Comparison of ENCODE assay signal across 9 cellular contexts in genomic region chr1:27342778-27343638, GRCh38. TPM values are rescaled to one million over a fixed set of nuclear protein-coding genes. Genes with fewer than 3 reads are reported as not detected.
DNase-seq lines count a peak whose midpoint lies in the region; ATAC-seq, FAIRE-seq and TF ChIP-seq lines count a peak whose summit lies in the region.
"Had no signal": no experiment of that assay in that cellular context is flagged by ENCODE, and none has a peak within 500 bp of the region (broad histone marks: within the 10 kb centered on the region; RNA-seq: fewer than 3 reads in every experiment).

No MANE protein-coding gene starts in this region.

- H3K9me3 ChIP-seq in OCI-LY3 (ENCODE audit: insufficient read depth, low read length) (no peaks in the 10 kb centered on the region), hepatocyte (ENCODE audit: low read depth) (no peaks in the 10 kb centered on the region)

- H3K36me3 ChIP-seq in GM23338 (ENCODE audit: insufficient read depth) (no peaks in the 10 kb centered on the region), OCI-LY3 (replicated peaks; ENCODE audit: low read depth, low read length) (no peaks in the 10 kb centered on the region), hepatocyte (replicated peaks; ENCODE audit: insufficient read depth, low read depth) (no peaks in the 10 kb centered on the region)

- H3K4me1 Mint-ChIP-seq in GM23338, result peaks cover 36% of the 10 kb centered on the region
- peaks cover 73% of the 10 kb centered on the region for H3K4me1 Mint-ChIP-seq in activated T-cell treated with anti-CD3 and anti-CD28 coated beads, Interleukin-2, amount 50 U/mL, for 4 hours (ENCODE audit: low read depth)

- peaks cover 9% of the 10 kb centered on the region for H3K36me3 Mint-ChIP-seq in GM23338 (ENCODE audit: low read depth)
- H3K36me3 Mint-ChIP-seq in activated T-cell treated with anti-CD3 and anti-CD28 coated beads, Interleukin-2, amount 50 U/mL, for 4 hours (ENCODE audit: insufficient read depth), result peaks cover 8% of the 10 kb centered on the region

- TF ChIP-seq CTCF in C4-2B (conservative IDR thresholded peaks at IDR 0.05), result no peak
- TF ChIP-seq CTCF in GM23338 (conservative IDR thresholded peaks at IDR 0.05; ENCODE audit: low read depth in 2 of 2), result no peak
- TF ChIP-seq CTCF in OCI-LY3 (IDR thresholded peaks at IDR 0.05; ENCODE audit: low read depth, low read length), result no peak
- no peak for TF ChIP-seq CTCF in hepatocyte (IDR thresholded peaks at IDR 0.05; ENCODE audit: poor library complexity)

- H3K27ac ChIP-seq in C4-2B, result peak overlapping the region; percentile 70
- no peak overlapping the region for H3K27ac ChIP-seq in GM23338 (ENCODE audit: low read depth)
- no peak overlapping the region for H3K27ac ChIP-seq in OCI-LY3 (ENCODE audit: low read length)
- H3K27ac ChIP-seq in hepatocyte, result peak overlapping the region; percentile 72

- no peak for DNase-seq in GM23338 (ENCODE audit: low spot score)
- peak; percentile 75 for DNase-seq in activated T-cell treated with anti-CD3 and anti-CD28 coated beads, Interleukin-2, amount 50 U/mL, for 4 hours
- DNase-seq in hepatocyte (ENCODE audit: low spot score), result peak; percentile 69
- DNase-seq in stimulated activated CD8-positive, alpha-beta memory T cell treated with anti-CD3 and anti-CD28 coated beads, Interleukin-15, amount 100 ng/mL, for 4 hours (ENCODE audit: low read depth in 2 of 2), result peak; percentile 64 to 78
- DNase-seq in RCC 7860 (ENCODE audit: low spot score), result no peak
- no peak for DNase-seq in midbrain (lab: John Stamatoyannopoulos, UW)

- 65% methylated on average over 30 of the region's 31 CpGs for WGBS in hepatocyte (ENCODE audit: low lambda C conversion rate, missing lambda C conversion rate)

- FAIRE-seq in RCC 7860 (lab: Jason Lieb, UNC), result no peak

- H3K9me3 Mint-ChIP-seq in GM23338, result no peaks in the 10 kb centered on the region; the same call in 2 of the 3 replicates
- no peaks in the 10 kb centered on the region for H3K9me3 Mint-ChIP-seq in activated T-cell treated with anti-CD3 and anti-CD28 coated beads, Interleukin-2, amount 50 U/mL, for 4 hours

- H3K9ac ChIP-seq in OCI-LY3 (ENCODE audit: low read length), result 0 out of 2 replicates have a peak overlapping the region, but pooled peaks have one; percentile 8

- ATAC-seq in GM23338, result peak; percentile 41
- peak; percentile 49 to 53 for ATAC-seq in activated T-cell treated with anti-CD3 and anti-CD28 coated beads, Interleukin-2, amount 50 U/mL, for 4 hours

- H4K20me1 ChIP-seq in GM23338 (replicated peaks; ENCODE audit: insufficient read depth) (no peaks in the 10 kb centered on the region), OCI-LY3 (ENCODE audit: insufficient read depth, low read length) (no peaks in the 10 kb centered on the region), hepatocyte (ENCODE audit: insufficient read depth, poor library complexity, severe bottlenecking) (no peaks in the 10 kb centered on the region)

- H3K4me3 Mint-ChIP-seq in GM23338, result peak overlapping the region; percentile 76
- peak overlapping the region; percentile 81 for H3K4me3 Mint-ChIP-seq in activated T-cell treated with anti-CD3 and anti-CD28 coated beads, Interleukin-2, amount 50 U/mL, for 4 hours

- H2AFZ ChIP-seq in GM23338 (no peak overlapping the region), OCI-LY3 (ENCODE audit: low read depth, low read length) (no peak overlapping the region), hepatocyte (peak overlapping the region; percentile 40)

- H3K4me2 ChIP-seq in GM23338 (peak overlapping the region; percentile 83), OCI-LY3 (ENCODE audit: low read length) (peak overlapping the region; percentile 97), hepatocyte (peak overlapping the region; percentile 91)

- H3K79me2 ChIP-seq in GM23338 (replicated peaks; ENCODE audit: insufficient read depth) (peaks cover under 1% of the 10 kb centered on the region), OCI-LY3 (ENCODE audit: low read length) (no peaks in the 10 kb centered on the region), hepatocyte (no peaks in the 10 kb centered on the region)

- peaks cover 12% of the 10 kb centered on the region for H3K27me3 Mint-ChIP-seq in GM23338 (ENCODE audit: insufficient read depth, low read depth, poor library complexity)
- no peaks in the 10 kb centered on the region for H3K27me3 Mint-ChIP-seq in activated T-cell treated with anti-CD3 and anti-CD28 coated beads, Interleukin-2, amount 50 U/mL, for 4 hours (ENCODE audit: low read depth)

- peaks cover 5% of the 10 kb centered on the region; the same call in 1 of the 2 replicates for H3F3A ChIP-seq in GM23338 (replicated peaks; ENCODE audit: low read depth)

- H3K4me3 ChIP-seq in GM23338, result peak overlapping the region; percentile 55; the same call in 1 of the 2 replicates
- peak overlapping the region; percentile 91 for H3K4me3 ChIP-seq in OCI-LY3 (ENCODE audit: low read length)
- no peak overlapping the region for H3K4me3 ChIP-seq in hepatocyte

- peak overlapping the region; percentile 46 for H3K27ac Mint-ChIP-seq in GM23338

- H3K4me1 ChIP-seq in GM23338 (ENCODE audit: insufficient read depth) (peaks cover 17% of the 10 kb centered on the region; the same call in 1 of the 2 replicates), OCI-LY3 (ENCODE audit: low read length) (peaks cover 25% of the 10 kb centered on the region), hepatocyte (ENCODE audit: insufficient read depth) (peaks cover 16% of the 10 kb centered on the region)

- H3K27me3 ChIP-seq in GM23338 (ENCODE audit: insufficient read depth) (no peaks in the 10 kb centered on the region), OCI-LY3 (ENCODE audit: low read depth, low read length) (no peaks in the 10 kb centered on the region), hepatocyte (no peaks in the 10 kb centered on the region)

- H3K9me2 ChIP-seq in GM23338 (ENCODE audit: insufficient read depth) (no peaks in the 10 kb centered on the region), hepatocyte (replicated peaks; ENCODE audit: insufficient read depth) (no peaks in the 10 kb centered on the region)

TF ChIP-seq in GM23338, 12 proteins besides CTCF, POLR2A, EP300 and RAD21 (continues in another document):
- TF ChIP-seq EZH2 (IDR thresholded peaks at IDR 0.05; ENCODE audit: low read depth, unreplicated experiment) (no peak), ETS1 (IDR thresholded peaks at IDR 0.05) (no peak), STAT1 (IDR thresholded peaks at IDR 0.05; ENCODE audit: unreplicated experiment) (no peak), CREB1 (CRISPR knock-in tag; IDR thresholded peaks at IDR 0.05; ENCODE audit: low read depth) (no peak), NANOG (IDR thresholded peaks at IDR 0.05; ENCODE audit: borderline replicate concordance) (no peak), POLR2AphosphoS5 (IDR thresholded peaks at IDR 0.05; ENCODE audit: low read depth) (no peak), EZH2phosphoT487 (IDR thresholded peaks at IDR 0.05; ENCODE audit: unreplicated experiment) (no peak), ZNF114 (CRISPR knock-in tag; IDR thresholded peaks at IDR 0.05) (no peak), ZNF331 (CRISPR knock-in tag; IDR thresholded peaks at IDR 0.05; ENCODE audit: low read depth) (no peak)

RNA-seq across cellular contexts. Expression of gene SYTL1, which starts 1.2 kb away (rescaled TPM):
- 4.9 and 5.4 TPM in 2 replicates for total RNA-seq in GM23338 (2014; rRNA removed; shearing (Covaris generic))
- 12.0 and 12.3 TPM in 2 replicates for polyA plus RNA-seq in GM23338 (2016; fragmentation: Nextera tagmentation; extraction: Ambion mirVana)
- total RNA-seq in activated T-cell treated with anti-CD3 and anti-CD28 coated beads, Interleukin-2, amount 50 U/mL, for 4 hours, result 1 to 10 TPM; 5.9 to 6.8 (median 6.3) TPM
- total RNA-seq in hepatocyte, result 10.6 and 12.1 TPM in 2 replicates
- polyA plus RNA-seq in hepatocyte, result 21.7 and 26.2 TPM in 2 replicates

RNA-seq across cellular contexts. Expression of gene TMEM222, which starts 21.0 kb away (rescaled TPM):
- total RNA-seq in GM23338 (2014; rRNA removed; shearing (Covaris generic)), result 22.6 and 27.0 TPM in 2 replicates
- polyA plus RNA-seq in GM23338 (2016; fragmentation: Nextera tagmentation; extraction: Ambion mirVana) (17.7 and 17.8 TPM in 2 replicates), hepatocyte (55.3 and 57.1 TPM in 2 replicates)
- total RNA-seq in activated T-cell treated with anti-CD3 and anti-CD28 coated beads, Interleukin-2, amount 50 U/mL, for 4 hours, result 10 to 100 TPM; 51.0 to 55.1 (median 51.7) TPM
- 29.7 and 38.0 TPM in 2 replicates for total RNA-seq in hepatocyte

RNA-seq across cellular contexts. Expression of gene MAP3K6, which starts 23.8 kb away (rescaled TPM):
- 10.6 and 14.9 TPM in 2 replicates for total RNA-seq in GM23338 (2014; rRNA removed; shearing (Covaris generic))
- 7.4 and 8.2 TPM in 2 replicates for polyA plus RNA-seq in GM23338 (2016; fragmentation: Nextera tagmentation; extraction: Ambion mirVana)
- 1 to 10 TPM; 3.1 to 4.8 (median 3.5) TPM for total RNA-seq in activated T-cell treated with anti-CD3 and anti-CD28 coated beads, Interleukin-2, amount 50 U/mL, for 4 hours
- total RNA-seq in hepatocyte, result 4.3 and 6.3 TPM in 2 replicates
- polyA plus RNA-seq in hepatocyte, result 20.4 and 24.8 TPM in 2 replicates

RNA-seq across cellular contexts. Expression of gene FCN3, which starts 31.6 kb away (rescaled TPM):
- total RNA-seq in GM23338 (2014; rRNA removed; shearing (Covaris generic)), result 0.49 TPM in 1 of 2 replicates, not detected in the other
- 0.66 TPM in 1 of 2 replicates, not detected in the other for polyA plus RNA-seq in GM23338 (2016; fragmentation: Nextera tagmentation; extraction: Ambion mirVana)
- under 1 TPM in 2 of 3 donors, not detected in 1; 0.33 to 0.34 TPM for total RNA-seq in activated T-cell treated with anti-CD3 and anti-CD28 coated beads, Interleukin-2, amount 50 U/mL, for 4 hours
- not detected in 2 replicates for total RNA-seq in hepatocyte
- not detected in 2 replicates for polyA plus RNA-seq in hepatocyte

RNA-seq across cellular contexts. Expression of gene CD164L2, which starts 40.1 kb away (rescaled TPM):
- total RNA-seq in GM23338 (2014; rRNA removed; shearing (Covaris generic)), result 1.2 and 2.8 TPM in 2 replicates
- polyA plus RNA-seq in GM23338 (2016; fragmentation: Nextera tagmentation; extraction: Ambion mirVana) (2.0 and 2.4 TPM in 2 replicates), hepatocyte (0.19 TPM in 1 of 2 replicates, not detected in the other)
- total RNA-seq in activated T-cell treated with anti-CD3 and anti-CD28 coated beads, Interleukin-2, amount 50 U/mL, for 4 hours, result not detected
- not detected in 2 replicates for total RNA-seq in hepatocyte
- total RNA-seq: temporal lobe had no signal

Comparison
In these comparisons a context has a peak if more than half of its experiments do, and no peak if none do; other contexts are left out.
1. H3K27ac ChIP-seq: peak in C4-2B (single experiment) and hepatocyte (single experiment); none in GM23338 (single experiment) and OCI-LY3 (single experiment).
2. DNase-seq: peak in activated T-cell treated with anti-CD3 and anti-CD28 coated beads, Interleukin-2, amount 50 U/mL, for 4 hours (single experiment), hepatocyte (single experiment) and stimulated activated CD8-positive, alpha-beta memory T cell treated with anti-CD3 and anti-CD28 coated beads, Interleukin-15, amount 100 ng/mL, for 4 hours (2 of 2); none in GM23338 (single experiment), RCC 7860 (single experiment) and midbrain (single experiment).
3. Peak in every context shown above with its lines, with median percentiles within 50 percentile points of each other: H3K4me2 ChIP-seq.